In genomic region chr17:32558997-32559650, GRCh38 we compare ENCODE assay signal across 8 cellular contexts.
DNase-seq lines count a peak whose midpoint lies in the region; ATAC-seq and TF ChIP-seq lines count a peak whose summit lies in the region.

No MANE protein-coding gene starts in this region.

- H3K4me3 ChIP-seq in vagina: no peak overlapping the region

- H3K27ac ChIP-seq in vagina: no peak overlapping the region

- in situ Hi-C loops in KBM-7 (cut with MboI; ENCODE audit: low pct_unique_long_range_greater_than_20kb, low sequenced_read_pairs): no loop called here

- H3K9me3 ChIP-seq in vagina: no peaks in the 10 kb centered on the region

- intact Hi-C loops in vagina (cut with DNase I): no loop called here

- no peaks in the 10 kb centered on the region for H3K4me1 ChIP-seq in vagina

- no peaks in the 10 kb centered on the region for H3K36me3 ChIP-seq in vagina

- ATAC-seq in GM18517 (IDR thresholded peaks at IDR 0.05; ENCODE audit: unreplicated experiment) (peak; percentile 88), GM21526 (IDR thresholded peaks at IDR 0.05; ENCODE audit: low FRiP score, unreplicated experiment) (peak; percentile 78), HG03520 (IDR thresholded peaks at IDR 0.05; ENCODE audit: unreplicated experiment) (peak; percentile 91), esophagus mucosa (peak; percentile 85)

- no peak for TF ChIP-seq CTCF in vagina (IDR thresholded peaks at IDR 0.05)

- no peaks in the 10 kb centered on the region for H3K27me3 ChIP-seq in vagina

- DNase-seq in KBM-7 (no peak), SKM-1 treated with dmso at 0.1 percent for 144 hours (lab: John Stamatoyannopoulos, UW; ENCODE audit: unreplicated experiment) (no peak), epidermal melanocyte (ENCODE audit: insufficient read length, low spot score) (no peak), vagina (ENCODE audit: extremely low spot score in 2 of 2) (no peak)

- TF ChIP-seq POLR2A in vagina (IDR thresholded peaks at IDR 0.05): no peak
